In genomic region chr10:79404231-79404609, GRCh38 we compare ENCODE assay signal across 10 cellular contexts. TPM values are rescaled to one million over a fixed set of nuclear protein-coding genes. Genes with fewer than 3 reads are reported as not detected.
A peak's percentile ranks its signal among the peaks of the same experiment; 100 is the strongest.
DNase-seq lines count a peak whose midpoint lies in the region; ATAC-seq and TF ChIP-seq lines count a peak whose summit lies in the region.
"Had no signal": no experiment of that assay in that cellular context is flagged by ENCODE, and none has a peak within 500 bp of the region (broad histone marks: within the 10 kb centered on the region; RNA-seq: fewer than 3 reads in every experiment).

No MANE protein-coding gene starts in this region.

- H3K4me2 ChIP-seq in fibroblast of lung (ENCODE audit: extremely low read depth, insufficient read depth, low read length): peak overlapping the region; percentile 42

- DNase-seq in AG09309 (ENCODE audit: low read depth) (peak; percentile 61), RWPE1 (ENCODE audit: low spot score) (no peak), fibroblast of lung (ENCODE audit: low read depth in 2 of 2) (peak; percentile 82 to 93), NCI-H748 treated with DMSO at 0.1 percent for 48 hours (lab: John Stamatoyannopoulos, UW) (no peak), NCI-H2107 treated with DMSO at 0.1 percent for 48 hours (lab: John Stamatoyannopoulos, UW; ENCODE audit: unreplicated experiment) (no peak), RKO (ENCODE audit: low spot score) (no peak)
- DNase-seq: CD4-positive, CD25-positive, alpha-beta regulatory T cell; NCI-H2171 had no signal

- no peaks in the 10 kb centered on the region for H4K20me1 ChIP-seq in fibroblast of lung (ENCODE audit: control insufficient read depth, extremely low read depth, insufficient read depth, low read length)

- H3K9ac ChIP-seq in fibroblast of lung (ENCODE audit: insufficient read depth, low read length) (peak overlapping the region; percentile 52), muscle layer of colon (ENCODE audit: low read length) (peak overlapping the region; percentile 17)

- POLR2A ChIA-PET in RWPE1 (lab: Yijun Ruan, JAX; ENCODE audit: low non-redundant PET): no interaction called here

- H3K79me2 ChIP-seq in fibroblast of lung (ENCODE audit: control insufficient read depth, insufficient read depth, low read length): peaks cover 37% of the 10 kb centered on the region

- H3K27ac ChIP-seq in RWPE1 (peak overlapping the region; percentile 13; the same call in 1 of the 2 replicates), fibroblast of lung (ENCODE audit: insufficient read depth, low read length) (peak overlapping the region; percentile 65), muscle layer of colon (ENCODE audit: low read depth, low read length) (no peak overlapping the region)

- H3K4me3 ChIP-seq in AG09309 (ENCODE audit: control insufficient read depth, low read depth, low read length) (no peak overlapping the region), fibroblast of lung (replicated peaks in 1 of 4; ENCODE audit: control extremely low read depth in 1 of 4, insufficient read depth in 1 of 4, low read depth in 3 of 4, low read length in 4 of 4) (no peak overlapping the region), muscle layer of colon (ENCODE audit: low read depth in 1 of 2, low read length in 2 of 2) (no peak overlapping the region)

- no peak overlapping the region for H2AFZ ChIP-seq in fibroblast of lung (ENCODE audit: low read length)

- TF ChIP-seq CTCF in AG09309 (IDR thresholded peaks at IDR 0.05; ENCODE audit: control insufficient read depth, insufficient read depth, low read depth, low read length, missing control alignments) (no peak), RWPE1 (conservative IDR thresholded peaks at IDR 0.05; ENCODE audit: low read depth) (no peak), fibroblast of lung (conservative IDR thresholded peaks at IDR 0.05 in 1 of 2, IDR thresholded peaks at IDR 0.05 in 1 of 2; ENCODE audit: low read depth in 1 of 2, low read length in 2 of 2) (no peak)

- no peak for ATAC-seq in HG03565 (IDR thresholded peaks at IDR 0.05; ENCODE audit: unreplicated experiment)

- H3K4me1 ChIP-seq in fibroblast of lung (ENCODE audit: control insufficient read depth, extremely low read depth, insufficient read depth, low read length): peaks cover 75% of the 10 kb centered on the region
- H3K4me1 ChIP-seq in muscle layer of colon (ENCODE audit: insufficient read depth, low read length): no peaks in the 10 kb centered on the region

- H3K9me3 ChIP-seq in fibroblast of lung (ENCODE audit: control insufficient read depth, insufficient read depth, low read depth, low read length) (no peaks in the 10 kb centered on the region), muscle layer of colon (ENCODE audit: low read length) (no peaks in the 10 kb centered on the region)

- no peaks in the 10 kb centered on the region for H3K27me3 ChIP-seq in fibroblast of lung (ENCODE audit: control insufficient read depth, insufficient read depth, low read length)
- no peaks in the 10 kb centered on the region for H3K27me3 ChIP-seq in muscle layer of colon (ENCODE audit: control insufficient read depth in 1 of 2, insufficient read depth in 2 of 2, low read length in 2 of 2)

- CTCF ChIA-PET in RWPE1 (lab: Yijun Ruan, JAX): interaction anchor here (0.5 to 1.1 kb wide), 2 partner anchors 14 to 15 kb away, joined by 3 read pairs; no protein-coding TSS in a partner anchor

- H3K36me3 ChIP-seq in fibroblast of lung (ENCODE audit: control insufficient read depth, insufficient read depth, low read length) (peaks cover 3% of the 10 kb centered on the region), muscle layer of colon (ENCODE audit: insufficient read depth, low read length) (no peaks in the 10 kb centered on the region)

RNA-seq across cellular contexts. Expression of gene ZCCHC24, which starts 41.2 kb away (rescaled TPM):
- total RNA-seq in fibroblast of lung: 40.3 and 44.4 TPM in 2 replicates
- 30.2 and 33.2 TPM in 2 replicates for polyA plus RNA-seq in fibroblast of lung
- polyA plus RNA-seq in fibroblast of lung (2012): 45.0 and 51.9 TPM in 2 replicates
- polyA minus RNA-seq in fibroblast of lung (ENCODE audit: low replicate concordance): 92.5 and 96.5 TPM in 2 replicates

RNA-seq across cellular contexts. Expression of gene PPIF, which starts 57.0 kb away (rescaled TPM):
- total RNA-seq in fibroblast of lung: 18.2 and 18.7 TPM in 2 replicates
- 63.0 and 82.2 TPM in 2 replicates for polyA plus RNA-seq in fibroblast of lung
- polyA plus RNA-seq in fibroblast of lung (2012): 53.2 and 71.9 TPM in 2 replicates
- 137 and 359 TPM in 2 replicates for polyA minus RNA-seq in fibroblast of lung (ENCODE audit: low replicate concordance)

Comparison
In these comparisons a context has a peak if more than half of its experiments do, and no peak if none do; other contexts are left out.
1. DNase-seq: peak in AG09309 (single experiment) and fibroblast of lung (2 of 2); none in RWPE1 (single experiment), NCI-H748 treated with DMSO at 0.1 percent for 48 hours (single experiment), NCI-H2107 treated with DMSO at 0.1 percent for 48 hours (single experiment) and RKO (single experiment).